19 cellular contexts compared by ENCODE assay signal in the genomic region with DNA sequence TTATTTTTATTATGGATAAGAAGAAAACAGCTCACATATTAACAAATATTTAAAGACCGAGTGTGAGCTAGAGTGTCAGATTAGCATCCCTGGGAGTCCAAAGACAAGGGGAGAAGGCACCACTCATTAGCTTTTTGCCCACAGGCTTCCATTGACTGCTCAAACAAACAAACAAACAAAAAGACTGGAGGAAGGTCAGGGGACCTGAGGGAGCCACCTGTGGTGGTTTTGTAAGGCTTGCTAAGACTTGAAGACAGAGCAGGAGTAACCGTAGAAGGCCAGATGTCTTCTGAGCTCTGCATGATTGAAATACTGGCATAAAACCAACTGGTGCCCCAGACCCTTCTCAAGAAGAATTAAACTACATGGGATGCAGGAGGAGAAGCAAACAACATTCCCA.
DNase-seq lines count a peak whose midpoint lies in the region; ATAC-seq and TF ChIP-seq lines count a peak whose summit lies in the region.
"Had no signal": no experiment of that assay in that cellular context is flagged by ENCODE, and none has a peak within 500 bp of the region (broad histone marks: within the 10 kb centered on the region; RNA-seq: fewer than 3 reads in every experiment).

No MANE protein-coding gene starts in this region.

- no peak overlapping the region for H3K27ac Mint-ChIP-seq in WTC11
- H3K27ac Mint-ChIP-seq: CD14-positive monocyte; CD4-positive, alpha-beta T cell; CD8-positive, alpha-beta memory T cell; GM23338; H9 had no signal

- TF ChIP-seq CTCF in WTC11 (IDR thresholded peaks at IDR 0.05) = no peak

- H3K14ac ChIP-seq in neuronal stem cell (ENCODE audit: low read length) = no peak overlapping the region

- H3K4ac ChIP-seq in neuronal stem cell (ENCODE audit: low read length) = no peak overlapping the region

- no CpG with 5 or more reads among the region's 2 CpGs for WGBS in neuronal stem cell (ENCODE audit: extremely low coverage in 2 of 2, insufficient read length in 2 of 2, insufficient replicate concordance in 1 of 2), 2 donors

- H3K4me1 ChIP-seq in neuronal stem cell (ENCODE audit: control insufficient read depth in 2 of 2, insufficient read depth in 1 of 2, low read depth in 1 of 2, low read length in 2 of 2) = peaks cover 0 to 2% of the 10 kb centered on the region in 2 donors
- H3K4me1 ChIP-seq: BE2C; BLaER1 treated with 17β-estradiol and CSF1 and Interleukin-3, amounts not matched to agents 10 nM and 100 nM had no signal

- H2AK5ac ChIP-seq in neuronal stem cell (ENCODE audit: low read depth, low read length) = no peak overlapping the region

- peaks cover 15% of the 10 kb centered on the region for H3K36me3 Mint-ChIP-seq in WTC11
- H3K36me3 Mint-ChIP-seq: CD14-positive monocyte; CD8-positive, alpha-beta memory T cell had no signal

- H3K23ac ChIP-seq in neuronal stem cell (ENCODE audit: low read depth, low read length, poor library complexity) = no peak overlapping the region

- H2AFZ ChIP-seq in neuronal stem cell (ENCODE audit: low read length) = no peak overlapping the region
- H2AFZ ChIP-seq: GM23338 had no signal

- no peaks in the 10 kb centered on the region for H3K36me3 ChIP-seq in neuronal stem cell (replicated peaks in 1 of 2; ENCODE audit: control insufficient read depth in 2 of 2, insufficient read depth in 2 of 2, low read length in 2 of 2)
- H3K36me3 ChIP-seq: BE2C; BLaER1 treated with 17β-estradiol and CSF1 and Interleukin-3, amounts not matched to agents 10 nM and 100 nM had no signal

- no peaks in the 10 kb centered on the region for H3K79me1 ChIP-seq in neuronal stem cell (ENCODE audit: low read depth, low read length)

- H3K27me3 Mint-ChIP-seq in WTC11 (ENCODE audit: low read depth) = peaks cover 3% of the 10 kb centered on the region; the same call in 1 of the 2 replicates
- H3K27me3 Mint-ChIP-seq: CD4-positive, alpha-beta T cell; CD8-positive, alpha-beta memory T cell had no signal

- H3K4me3 Mint-ChIP-seq in WTC11 = no peak overlapping the region
- H3K4me3 Mint-ChIP-seq: CD14-positive monocyte; CD4-positive, alpha-beta T cell; CD8-positive, alpha-beta memory T cell; GM23338; H9 had no signal

- peaks cover 43% of the 10 kb centered on the region for H3K9me3 Mint-ChIP-seq in WTC11

- no peak overlapping the region for H3K4me3 ChIP-seq in neuronal stem cell (ENCODE audit: low read length in 2 of 2)
- H3K4me3 ChIP-seq: BLaER1 treated with 17β-estradiol and CSF1 and Interleukin-3, amounts not matched to agents 10 nM and 100 nM; GM12878; GM23338 had no signal

- no peak overlapping the region for H3K18ac ChIP-seq in neuronal stem cell (ENCODE audit: low read length)

- no peak overlapping the region for H2BK12ac ChIP-seq in neuronal stem cell (ENCODE audit: low read length)

- no peak overlapping the region for H2BK15ac ChIP-seq in neuronal stem cell (ENCODE audit: low read length)

- ATAC-seq in WTC11 = peak; percentile 63
- ATAC-seq: GM12878, GM23338, HCT116 had no signal

- H3K9me3 ChIP-seq in neuronal stem cell (replicated peaks in 1 of 2; ENCODE audit: control insufficient read depth in 2 of 2, insufficient read depth in 1 of 2, low read depth in 1 of 2, low read length in 2 of 2) = peaks cover 0 to 7% of the 10 kb centered on the region in 2 donors
- H3K9me3 ChIP-seq: BE2C had no signal

- H3K4me1 Mint-ChIP-seq in WTC11 = peaks cover 9% of the 10 kb centered on the region
- H3K4me1 Mint-ChIP-seq: CD14-positive monocyte; CD8-positive, alpha-beta memory T cell had no signal

- H3K27me3 ChIP-seq in neuronal stem cell (ENCODE audit: control insufficient read depth in 3 of 3, insufficient read depth in 3 of 3, low read depth in 1 of 3, low read length in 3 of 3) = no peaks in the 10 kb centered on the region
- H3K27me3 ChIP-seq: BE2C; BLaER1 treated with 17β-estradiol and CSF1 and Interleukin-3, amounts not matched to agents 10 nM and 100 nM had no signal

- H4K91ac ChIP-seq in neuronal stem cell (ENCODE audit: low read depth, low read length, poor library complexity) = no peak overlapping the region

- no peak overlapping the region for H2BK5ac ChIP-seq in neuronal stem cell (ENCODE audit: low read length)

- H3K27ac ChIP-seq in neuronal stem cell (replicated peaks; ENCODE audit: low read length) = peak overlapping the region; percentile 20
- H3K27ac ChIP-seq: BLaER1 treated with 17β-estradiol and CSF1 and Interleukin-3, amounts not matched to agents 10 nM and 100 nM had no signal

- DNase-seq in DMS 273 treated with DMSO at 0.1 percent for 48 hours (lab: John Stamatoyannopoulos, UW) = peak; percentile 13
- peak; percentile 45 for DNase-seq in NCI-H2171 (lab: John Stamatoyannopoulos, UW)
- no peak for DNase-seq in WTC11 (ENCODE audit: low spot score)
- peak; percentile 2 for DNase-seq in neuronal stem cell (ENCODE audit: low spot score)
- no peak for DNase-seq in NCI-H1105 treated with DMSO at 0.1 percent for 48 hours (lab: John Stamatoyannopoulos, UW)
- DNase-seq in posterior vena cava (ENCODE audit: low spot score) = no peak
- no peak for DNase-seq in NCI-H1417 (lab: John Stamatoyannopoulos, UW)
- DNase-seq: BE2C; CD4-positive, alpha-beta T cell; CD8-positive, alpha-beta memory T cell; DMS153; DND-41; GDM1; H9 had no signal

- H4K8ac ChIP-seq in neuronal stem cell (ENCODE audit: low read depth, low read length) = no peak overlapping the region

- H2BK120ac ChIP-seq in neuronal stem cell (ENCODE audit: low read depth, low read length) = no peak overlapping the region

- intact Hi-C loops in posterior vena cava (cut with DNase I) = loop anchor here in 1 of 2 donors (10.0 kb wide), 1 partner anchor 61 kb away; no protein-coding TSS in a partner anchor

- H3K9ac ChIP-seq in neuronal stem cell (ENCODE audit: low read depth, low read length, poor library complexity) = no peak overlapping the region
- H3K9ac ChIP-seq: BLaER1 treated with 17β-estradiol and CSF1 and Interleukin-3, amounts not matched to agents 10 nM and 100 nM had no signal

- POLR2A ChIA-PET in WTC11 (lab: Charles Lee) = no interaction called here

- H3K4me2 ChIP-seq in neuronal stem cell (ENCODE audit: insufficient read depth, low read length, poor library complexity, severe bottlenecking) = no peak overlapping the region
- H3K4me2 ChIP-seq: BLaER1 treated with 17β-estradiol and CSF1 and Interleukin-3, amounts not matched to agents 10 nM and 100 nM; GM23338 had no signal

- CTCF ChIA-PET in WTC11 (lab: Charles Lee) = no interaction called here

TF ChIP-seq in WTC11, 78 proteins besides CTCF, POLR2A, EP300 and RAD21:
- TF ChIP-seq IRF1 (CRISPR knock-in tag; IDR thresholded peaks at IDR 0.05) (no peak), ZNF416 (CRISPR knock-in tag; IDR thresholded peaks at IDR 0.05) (no peak), NFATC4 (CRISPR knock-in tag; IDR thresholded peaks at IDR 0.05) (no peak), CBFB (CRISPR knock-in tag; IDR thresholded peaks at IDR 0.05; ENCODE audit: low read depth) (no peak), ATF1 (CRISPR knock-in tag; IDR thresholded peaks at IDR 0.05) (no peak), E2F4 (CRISPR knock-in tag; IDR thresholded peaks at IDR 0.05; ENCODE audit: borderline replicate concordance, low read depth) (no peak)
- TF ChIP-seq, protein P1, sequence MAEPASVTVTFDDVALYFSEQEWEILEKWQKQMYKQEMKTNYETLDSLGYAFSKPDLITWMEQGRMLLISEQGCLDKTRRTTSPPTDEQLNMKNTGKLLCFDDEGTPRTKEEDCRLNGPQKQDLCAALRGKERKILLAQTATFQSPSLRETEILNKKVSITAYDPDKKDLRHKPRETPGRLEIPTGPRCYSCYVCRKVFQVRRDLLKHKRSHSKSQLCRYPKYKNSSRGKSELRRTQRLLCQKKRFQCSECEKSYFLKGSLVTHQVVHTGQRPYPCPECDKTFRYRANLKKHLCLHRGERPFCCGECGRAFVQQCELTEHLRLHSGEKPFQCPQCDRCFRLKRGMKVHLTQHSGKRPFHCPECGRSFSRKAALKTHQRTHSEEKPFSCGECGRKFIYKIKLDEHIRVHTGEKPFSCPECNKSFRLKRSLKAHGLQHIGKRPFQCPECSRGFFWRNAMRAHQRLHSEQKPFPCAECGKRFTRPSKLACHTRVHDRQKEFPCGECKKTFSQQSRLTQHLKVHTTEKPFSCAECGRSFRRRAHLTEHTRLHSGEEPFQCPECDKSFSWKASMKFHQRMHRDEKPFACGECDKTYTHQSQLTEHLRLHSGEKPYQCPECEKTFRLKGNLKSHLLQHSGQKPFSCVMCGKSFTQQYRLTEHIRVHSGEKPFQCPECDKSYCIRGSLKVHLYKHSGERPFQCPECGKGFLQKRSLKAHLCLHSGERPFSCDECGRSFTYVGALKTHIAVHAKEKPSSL (CRISPR knock-in tag; conservative IDR thresholded peaks at IDR 0.05) = no peak

Comparison
In these comparisons a context has a peak if more than half of its experiments do, and no peak if none do; other contexts are left out.
1. DNase-seq: peak in DMS 273 treated with DMSO at 0.1 percent for 48 hours (single experiment), NCI-H2171 (single experiment) and neuronal stem cell (single experiment); none in WTC11 (single experiment), NCI-H1105 treated with DMSO at 0.1 percent for 48 hours (single experiment), posterior vena cava (single experiment) and NCI-H1417 (0 of 3).